ENCODE assay signal across 17 cellular contexts in the genomic region with DNA sequence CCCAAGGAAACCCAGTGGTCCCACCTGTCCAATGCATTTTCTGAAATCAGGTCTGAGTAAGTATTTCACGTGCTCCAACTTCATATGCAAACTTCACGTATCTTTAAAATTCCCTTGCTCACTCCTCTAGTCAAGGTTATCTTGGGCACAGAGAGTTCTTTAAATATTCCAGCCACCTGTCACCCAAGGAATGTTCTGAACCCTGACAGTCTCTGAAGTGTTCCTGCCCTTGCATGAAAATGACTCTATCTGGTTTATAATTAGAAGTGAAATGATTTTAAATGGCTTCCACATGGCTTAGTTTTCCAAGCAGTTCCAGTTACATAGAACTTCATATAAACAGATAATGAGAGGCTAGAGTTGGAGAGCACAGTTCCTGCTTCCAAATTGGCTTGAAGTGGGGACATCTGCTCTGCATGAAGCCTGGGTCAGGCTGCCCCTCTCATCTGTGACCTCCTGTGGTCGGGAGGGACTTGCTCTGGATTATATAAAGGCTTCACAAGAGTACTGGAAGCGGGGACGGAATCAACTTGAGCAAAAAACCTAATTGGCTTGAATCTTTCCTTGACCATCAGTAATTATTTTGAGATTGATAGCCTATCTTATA.
"Had no signal": no experiment of that assay in that cellular context is flagged by ENCODE, and none has a peak within 500 bp of the region (broad histone marks: within the 10 kb centered on the region; RNA-seq: fewer than 3 reads in every experiment).

No MANE protein-coding gene starts in this region.

- DNase-seq: activated CD4-positive, alpha-beta T cell treated with anti-CD3 and anti-CD28 coated beads, Interleukin-2, amount 50 U/mL, for 4 hours; activated naive CD4-positive, alpha-beta T cell treated with anti-CD3 and anti-CD28 coated beads for 36 hours; activated naive CD8-positive, alpha-beta T cell treated with anti-CD3 and anti-CD28 coated beads, Interleukin-2, amount 50 U/mL, for 24 hours; hippocampal formation; kidney; midbrain; naive thymus-derived CD4-positive, alpha-beta T cell; sigmoid colon; T-helper 1 cell; T1000 had no signal

- H3K27ac ChIP-seq: ascending aorta, neutrophil, sigmoid colon had no signal

- H3K4me1 ChIP-seq: ascending aorta had no signal

- ATAC-seq: activated CD4-positive, CD25-positive, alpha-beta regulatory T cell treated with anti-CD3 and anti-CD28 coated beads, Interleukin-2, amount 50 U/mL, for 24 hours; activated naive CD8-positive, alpha-beta T cell treated with anti-CD3 and anti-CD28 coated beads, Interleukin-2, amount 50 U/mL, for 24 hours; activated T-helper 17 cell treated with anti-CD3 and anti-CD28 coated beads, Interleukin-2, amount 50 U/mL, for 72 hours; naive thymus-derived CD4-positive, alpha-beta T cell; SK-N-SH treated with all-trans-retinoic acid at 6 μM for 48 hours; stimulated activated effector memory CD8-positive, alpha-beta T cell treated with anti-CD3 and anti-CD28 coated beads, Interleukin-12 subunit alpha, Interleukin-12 subunit beta, amount 100 ng/mL, for 72 hours had no signal

- H3K36me3 ChIP-seq: ascending aorta, neutrophil, sigmoid colon had no signal

- H3K27me3 ChIP-seq: ascending aorta, sigmoid colon had no signal

- H3K9me3 ChIP-seq: ascending aorta, neutrophil, sigmoid colon had no signal

- H3K4me3 ChIP-seq: ascending aorta, lung, sigmoid colon had no signal
